ENCODE assay signal across 10 cellular contexts in genomic region chr20:5843054-5843731, GRCh38.
DNase-seq lines count a peak whose midpoint lies in the region; ATAC-seq and TF ChIP-seq lines count a peak whose summit lies in the region.
"Had no signal": no experiment of that assay in that cellular context is flagged by ENCODE, and none has a peak within 500 bp of the region (broad histone marks: within the 10 kb centered on the region; RNA-seq: fewer than 3 reads in every experiment).

No MANE protein-coding gene starts in this region.

- no peak overlapping the region for H4K8ac ChIP-seq in mesendoderm (ENCODE audit: low read depth, low read length)

- H3K56ac ChIP-seq in mesendoderm (ENCODE audit: low read length), result no peak overlapping the region

- H4K5ac ChIP-seq in mesendoderm (ENCODE audit: low read length), result no peak overlapping the region

- no peak overlapping the region for H3K4me3 ChIP-seq in effector memory CD4-positive, alpha-beta T cell (ENCODE audit: insufficient read depth, low read depth, low read length, poor library complexity, severe bottlenecking)
- H3K4me3 ChIP-seq in mesendoderm (ENCODE audit: low read length) (no peak overlapping the region), mucosa of descending colon (no peak overlapping the region)
- H3K4me3 ChIP-seq: heart right ventricle, K562 had no signal

- no peak overlapping the region for H2BK15ac ChIP-seq in mesendoderm (replicated peaks; ENCODE audit: low read depth)

- H3K4me2 ChIP-seq in mesendoderm (ENCODE audit: low read length), result no peak overlapping the region

- no peak overlapping the region for H3K9ac ChIP-seq in mesendoderm (ENCODE audit: low read length)

- H3K27ac ChIP-seq in effector memory CD4-positive, alpha-beta T cell (ENCODE audit: insufficient read depth, low read length, poor library complexity, severe bottlenecking), result peak overlapping the region; percentile 62
- no peak overlapping the region for H3K27ac ChIP-seq in mesendoderm (ENCODE audit: low read depth, low read length)
- H3K27ac ChIP-seq: heart right ventricle had no signal

- no peaks in the 10 kb centered on the region for H3K79me2 ChIP-seq in mesendoderm (ENCODE audit: control insufficient read depth, insufficient read depth, low read length)

- peak; percentile 63 for ATAC-seq in GM21390 (IDR thresholded peaks at IDR 0.05; ENCODE audit: unreplicated experiment)
- ATAC-seq in HG03280 (IDR thresholded peaks at IDR 0.05; ENCODE audit: unreplicated experiment), result peak; percentile 61
- no peak for ATAC-seq in mucosa of descending colon
- ATAC-seq: heart right ventricle, K562 had no signal

- no peaks in the 10 kb centered on the region for H3K9me3 ChIP-seq in effector memory CD4-positive, alpha-beta T cell (ENCODE audit: control insufficient read depth, low read length)
- no peaks in the 10 kb centered on the region for H3K9me3 ChIP-seq in mucosa of descending colon

- in situ Hi-C loops in GM13977 (cut with MboI; ENCODE audit: low pct_unique_long_range_greater_than_20kb, low sequenced_read_pairs, unreplicated experiment), result no loop called here

- H3K4me1 ChIP-seq in effector memory CD4-positive, alpha-beta T cell (ENCODE audit: control insufficient read depth, insufficient read depth, low read length, poor library complexity, severe bottlenecking), result peaks cover 23% of the 10 kb centered on the region
- H3K4me1 ChIP-seq in mesendoderm (ENCODE audit: control insufficient read depth, low read depth, low read length), result no peaks in the 10 kb centered on the region
- H3K4me1 ChIP-seq in mucosa of descending colon (ENCODE audit: low read depth), result no peaks in the 10 kb centered on the region

- no peak overlapping the region for H3K4ac ChIP-seq in mesendoderm (ENCODE audit: low read depth, low read length)

- peak; percentile 70 for DNase-seq in GM13977 (ENCODE audit: low spot score)
- DNase-seq in effector memory CD4-positive, alpha-beta T cell, result no peak
- no peak for DNase-seq in mesendoderm
- DNase-seq in mucosa of descending colon, result no peak
- no peak for DNase-seq in NCI-H2029 treated with DMSO at 0.1 percent for 48 hours (lab: John Stamatoyannopoulos, UW)
- no peak for DNase-seq in medulla oblongata (ENCODE audit: extremely low spot score)
- DNase-seq: heart right ventricle had no signal

- intact Hi-C loops in mucosa of descending colon (cut with DNase I, micrococcal nuclease), result no loop called here

- no peak overlapping the region for H3K18ac ChIP-seq in mesendoderm (ENCODE audit: low read length)

- H3K36me3 ChIP-seq in effector memory CD4-positive, alpha-beta T cell (ENCODE audit: control insufficient read depth, insufficient read depth, low read length), result no peaks in the 10 kb centered on the region
- no peaks in the 10 kb centered on the region for H3K36me3 ChIP-seq in mesendoderm (ENCODE audit: control insufficient read depth, insufficient read depth, low read length)
- no peaks in the 10 kb centered on the region for H3K36me3 ChIP-seq in mucosa of descending colon (ENCODE audit: low read depth)
- H3K36me3 ChIP-seq: heart right ventricle had no signal

- no peak overlapping the region for H2AK5ac ChIP-seq in mesendoderm (ENCODE audit: low read length)

- no peaks in the 10 kb centered on the region for H3K79me1 ChIP-seq in mesendoderm (ENCODE audit: low read length)

- TF ChIP-seq CTCF in GM13977 (IDR thresholded peaks at IDR 0.05; ENCODE audit: extremely low read depth, insufficient read depth, missing control alignments), result no peak
- no peak for TF ChIP-seq CTCF in mucosa of descending colon (IDR thresholded peaks at IDR 0.05)

- no peak overlapping the region for H2BK120ac ChIP-seq in mesendoderm (ENCODE audit: low read depth, low read length)

- H2BK5ac ChIP-seq in mesendoderm (ENCODE audit: low read length), result no peak overlapping the region

- H3K27me3 ChIP-seq in effector memory CD4-positive, alpha-beta T cell (replicated peaks; ENCODE audit: control insufficient read depth, insufficient read depth, low read length, poor library complexity, severe bottlenecking), result no peaks in the 10 kb centered on the region
- H3K27me3 ChIP-seq in mesendoderm (ENCODE audit: insufficient read depth, low read length, poor library complexity), result no peaks in the 10 kb centered on the region
- H3K27me3 ChIP-seq: heart right ventricle had no signal

- H3K23ac ChIP-seq in mesendoderm (ENCODE audit: low read length), result no peak overlapping the region

- WGBS in mesendoderm (ENCODE audit: extremely low coverage, insufficient coverage, low lambda C conversion rate), result no CpG with 5 or more reads among the region's 5 CpGs
